8 cellular contexts compared by ENCODE assay signal in genomic region chr7:64794171-64794844, GRCh38. TPM values are rescaled to one million over a fixed set of nuclear protein-coding genes. Genes with fewer than 3 reads are reported as not detected.
DNase-seq lines count a peak whose midpoint lies in the region; ATAC-seq and TF ChIP-seq lines count a peak whose summit lies in the region.

Gene ZNF138 (plus strand): TSS chr7:64794428. CDS start chr7:64794569, 141 bp downstream.

- peak within 1 kb of the TSS; percentile 35 for H3K9ac ChIP-seq in muscle layer of colon (ENCODE audit: low read length)

- peaks cover 9 to 22% (median 20%) of the 10 kb centered on the region in 4 donors for H3K4me1 ChIP-seq in esophagus muscularis mucosa
- peaks cover 16% of the 10 kb centered on the region for H3K4me1 ChIP-seq in muscle layer of colon (ENCODE audit: insufficient read depth, low read length)

- H3K36me3 ChIP-seq in esophagus muscularis mucosa (peaks cover 0 to 12% (median 3%) of the 10 kb centered on the region in 4 donors), muscle layer of colon (ENCODE audit: insufficient read depth, low read length) (peaks cover 2% of the 10 kb centered on the region)

- WGBS in esophagus muscularis mucosa = under 1% methylated on average over 30 of the region's 32 CpGs

- TF ChIP-seq CTCF in esophagus muscularis mucosa (IDR thresholded peaks at IDR 0.05) = peak in 1 of 3 experiments; percentile 24

- H3K27me3 ChIP-seq in esophagus muscularis mucosa (no peaks in the 10 kb centered on the region), muscle layer of colon (ENCODE audit: control insufficient read depth in 1 of 2, insufficient read depth in 2 of 2, low read length in 2 of 2) (no peaks in the 10 kb centered on the region)

- peak; percentile 100 for ATAC-seq in GM21737 (IDR thresholded peaks at IDR 0.05; ENCODE audit: unreplicated experiment)

- intact Hi-C loops in esophagus muscularis mucosa (cut with DNase I) = no loop called here

- no peaks in the 10 kb centered on the region for H3K9me3 ChIP-seq in esophagus muscularis mucosa
- no peaks in the 10 kb centered on the region for H3K9me3 ChIP-seq in muscle layer of colon (ENCODE audit: low read length)

- peak; percentile 33 for TF ChIP-seq POLR2A in esophagus muscularis mucosa (IDR thresholded peaks at IDR 0.05; ENCODE audit: low read depth)

- TF ChIP-seq EP300 in esophagus muscularis mucosa (IDR thresholded peaks at IDR 0.05) = no peak

- H3K27ac ChIP-seq in esophagus muscularis mucosa (replicated peaks in 1 of 4) (peak within 1 kb of the TSS; percentile 76 to 88 (median 82)), muscle layer of colon (ENCODE audit: low read depth, low read length) (peak within 1 kb of the TSS; percentile 55)

- DNase-seq in DMS79 (lab: John Stamatoyannopoulos, UW) (peak; percentile 97), KG1 (lab: John Stamatoyannopoulos, UW) (peak; percentile 92), esophagus muscularis mucosa (ENCODE audit: extremely low spot score) (peak; percentile 99)
- DNase-seq in activated T-cell treated with anti-CD3 and anti-CD28 coated beads, Interleukin-2, amount 50 U/mL, for 48 hours = peak; percentile 94
- peak; percentile 82 to 88 for DNase-seq in stimulated activated CD8-positive, alpha-beta memory T cell treated with anti-CD3 and anti-CD28 coated beads, Interleukin-7, amount 100 ng/mL, for 1 hour (ENCODE audit: low read depth in 2 of 2)

- H3K4me3 ChIP-seq in esophagus muscularis mucosa (peak within 1 kb of the TSS; percentile 67 to 84 (median 78)), muscle layer of colon (ENCODE audit: low read depth in 1 of 2, low read length in 2 of 2) (peak within 1 kb of the TSS; percentile 74 to 79)

TF ChIP-seq in PFSK-1, 5 proteins besides CTCF, POLR2A, EP300 and RAD21:
- TF ChIP-seq SIN3A (IDR thresholded peaks at IDR 0.05; ENCODE audit: borderline replicate concordance, insufficient read depth, low read length) (no peak), POLR2AphosphoS5 (IDR thresholded peaks at IDR 0.05; ENCODE audit: low read depth, low read length) (peak; percentile 88), TAF1 (IDR thresholded peaks at IDR 0.05; ENCODE audit: borderline replicate concordance, insufficient read depth, low read length) (peak; percentile 78), FOXP2 (optimal IDR thresholded peaks at IDR 0.05; ENCODE audit: borderline replicate concordance, extremely low read depth, extremely low read length, insufficient read depth) (peak; percentile 19), REST (IDR thresholded peaks at IDR 0.05; ENCODE audit: insufficient read depth in 1 of 2, low read depth in 2 of 2, low read length in 2 of 2) (no peak)

RNA-seq across cellular contexts. Expression of gene ZNF138, which starts in this region (rescaled TPM):
- polyA plus RNA-seq in PFSK-1 (2012; ENCODE audit: insufficient read length, low read depth) = 2.3 TPM
- total RNA-seq in esophagus muscularis mucosa = 1 to 10 TPM; 3.5 to 10.0 (median 5.2) TPM

Comparison
In these comparisons a context has a peak if more than half of its experiments do, and no peak if none do; other contexts are left out.
1. Peak in every context shown above with its lines: DNase-seq, ATAC-seq, H3K4me3 ChIP-seq and H3K27ac ChIP-seq.